Comparison of ENCODE assay signal across 11 cellular contexts in genomic region chr2:131511969-131512875, GRCh38. TPM values are rescaled to one million over a fixed set of nuclear protein-coding genes. Genes with fewer than 3 reads are reported as not detected.
DNase-seq lines count a peak whose midpoint lies in the region; ATAC-seq, FAIRE-seq and TF ChIP-seq lines count a peak whose summit lies in the region.
"Not testable (repeated sequence)": the region's sequence is repeated elsewhere in the genome, so short reads cannot be mapped to it uniquely, and the experiment has no call there.
"Had no signal": no experiment of that assay in that cellular context is flagged by ENCODE, and none has a peak within 500 bp of the region (broad histone marks: within the 10 kb centered on the region; RNA-seq: fewer than 3 reads in every experiment).

No MANE protein-coding gene starts in this region.

- TSS peak; percentile 23 for BruUV-seq in K562 (replicated peaks; lab: Mats Ljungman, UMichigan)

- not testable (repeated sequence) for H3K4me3 ChIP-seq in K562, heart left ventricle

- not testable (repeated sequence) for TF ChIP-seq EP300 in K562 (IDR thresholded peaks at IDR 0.05; ENCODE audit: low read length)

- peak overlapping the region; percentile 62 for H3K27ac Mint-ChIP-seq in T-helper 2 cell treated with Interferon-gamma antibody and Interleukin-4, amounts not matched to agents 5 μg/mL and 100 μg/mL, for 36 hours
- peak overlapping the region; percentile 50 for H3K27ac Mint-ChIP-seq in activated T-helper 2 cell treated with anti-CD3 and anti-CD28 coated beads, Interferon-gamma antibody, Interleukin-2, Interleukin-4, amounts not matched to agents 10 μg/mL and 5 μg/mL and 100 μg/mL, durations not matched to agents 14 hours and 24 hours and 36 hours
- peak overlapping the region; percentile 78 for H3K27ac Mint-ChIP-seq in progenitor cell of endocrine pancreas

- H3K9me3 ChIP-seq in K562 (replicated peaks; ENCODE audit: control insufficient read depth, insufficient read depth, low read depth, low read length); heart left ventricle: not testable (repeated sequence)

- H3K9ac ChIP-seq in K562 (ENCODE audit: insufficient read depth in 1 of 2, low read depth in 2 of 2, low read length in 2 of 2): not testable (repeated sequence)

- not testable (repeated sequence) for H3K4me2 ChIP-seq in K562 (ENCODE audit: insufficient read depth, low read length)

- not testable (repeated sequence) for TF ChIP-seq POLR2A in K562 (conservative IDR thresholded peaks at IDR 0.05); heart left ventricle (IDR thresholded peaks at IDR 0.05)

- peaks cover 15% of the 10 kb centered on the region for H3K36me3 Mint-ChIP-seq in T-helper 2 cell treated with Interferon-gamma antibody and Interleukin-4, amounts not matched to agents 5 μg/mL and 100 μg/mL, for 36 hours (ENCODE audit: low read depth)
- peaks cover 39% of the 10 kb centered on the region for H3K36me3 Mint-ChIP-seq in activated T-helper 2 cell treated with anti-CD3 and anti-CD28 coated beads, Interferon-gamma antibody, Interleukin-2, Interleukin-4, amounts not matched to agents 10 μg/mL and 5 μg/mL and 100 μg/mL, durations not matched to agents 14 hours and 24 hours and 36 hours (ENCODE audit: low read depth)
- H3K36me3 Mint-ChIP-seq in progenitor cell of endocrine pancreas (ENCODE audit: insufficient read depth): not testable (repeated sequence)

- intact Hi-C loops in activated T-helper 2 cell treated with anti-CD3 and anti-CD28 coated beads, Interferon-gamma antibody, Interleukin-2, Interleukin-4, amounts not matched to agents 10 μg/mL and 5 μg/mL and 100 μg/mL, durations not matched to agents 14 hours and 24 hours and 36 hours (cut with micrococcal nuclease); K562 (cut with micrococcal nuclease): not testable (repeated sequence)
- intact Hi-C loops in heart left ventricle (cut with DNase I): loop anchor here in 2 of 10 donors (10.0 kb wide), 1 partner anchor 97 kb away; no protein-coding TSS in a partner anchor

- TF ChIP-seq CTCF in K562 (IDR thresholded peaks at IDR 0.05 in 2 of 3, conservative IDR thresholded peaks at IDR 0.05 in 1 of 3; ENCODE audit: insufficient read depth in 2 of 3, low read depth in 1 of 3, low read length in 3 of 3); heart left ventricle (IDR thresholded peaks at IDR 0.05); progenitor cell of endocrine pancreas (IDR thresholded peaks at IDR 0.05; ENCODE audit: unreplicated experiment): not testable (repeated sequence)

- H2AFZ ChIP-seq in K562 (ENCODE audit: low read depth, low read length): not testable (repeated sequence)

- POLR2A ChIA-PET in K562 (lab: Yijun Ruan, JAX): interaction anchor here (0.6 kb wide), 1 partner anchor 475 kb away, joined by 3 read pairs; no protein-coding TSS in a partner anchor

- in situ Hi-C loops in K562 (cut with MboI): loop anchor here (25.0 kb wide), 1 partner anchor 1175 kb away; the partner anchor contains the start of gene IMP4

- H3K27ac ChIP-seq in K562 (ENCODE audit: extremely low read depth, low read depth, low read length); heart left ventricle: not testable (repeated sequence)

- TF ChIP-seq RAD21 in K562 (CRISPR knock-in tag; conservative IDR thresholded peaks at IDR 0.05 in 1 of 2, IDR thresholded peaks at IDR 0.05 in 1 of 2): not testable (repeated sequence)

- peaks cover 0 to 16% of the 10 kb centered on the region in 2 experiments; a peak in 2 of 5 replicates for H3K4me1 ChIP-seq in K562 (replicated peaks in 1 of 2; ENCODE audit: control insufficient read depth in 2 of 2, insufficient read depth in 2 of 2, low read length in 2 of 2)
- H3K4me1 ChIP-seq in heart left ventricle: not testable (repeated sequence)

- H4K20me1 ChIP-seq in K562 (replicated peaks; ENCODE audit: control insufficient read depth, insufficient read depth, low read length): not testable (repeated sequence)

- H3K36me3 ChIP-seq in K562 (ENCODE audit: control insufficient read depth, insufficient read depth, low read length) (peaks cover 49% of the 10 kb centered on the region; the same call in 2 of the 3 replicates), heart left ventricle (peaks cover 0 to 58% (median 44%) of the 10 kb centered on the region in 9 donors)

- H3K27me3 Mint-ChIP-seq in T-helper 2 cell treated with Interferon-gamma antibody and Interleukin-4, amounts not matched to agents 5 μg/mL and 100 μg/mL, for 36 hours (ENCODE audit: low read depth); activated T-helper 2 cell treated with anti-CD3 and anti-CD28 coated beads, Interferon-gamma antibody, Interleukin-2, Interleukin-4, amounts not matched to agents 10 μg/mL and 5 μg/mL and 100 μg/mL, durations not matched to agents 14 hours and 24 hours and 36 hours (ENCODE audit: low read depth); progenitor cell of endocrine pancreas: not testable (repeated sequence)

- H3K79me2 ChIP-seq in K562 (ENCODE audit: control insufficient read depth, insufficient read depth, low read length): not testable (repeated sequence)

- H3K9me1 ChIP-seq in K562 (ENCODE audit: control insufficient read depth, insufficient read depth, low read length): not testable (repeated sequence)

- not testable (repeated sequence) for H3K9me3 Mint-ChIP-seq in T-helper 2 cell treated with Interferon-gamma antibody and Interleukin-4, amounts not matched to agents 5 μg/mL and 100 μg/mL, for 36 hours; activated T-helper 2 cell treated with anti-CD3 and anti-CD28 coated beads, Interferon-gamma antibody, Interleukin-2, Interleukin-4, amounts not matched to agents 10 μg/mL and 5 μg/mL and 100 μg/mL, durations not matched to agents 14 hours and 24 hours and 36 hours; progenitor cell of endocrine pancreas (ENCODE audit: low read depth)

- not testable (repeated sequence) for H3K4me3 Mint-ChIP-seq in T-helper 2 cell treated with Interferon-gamma antibody and Interleukin-4, amounts not matched to agents 5 μg/mL and 100 μg/mL, for 36 hours; activated T-helper 2 cell treated with anti-CD3 and anti-CD28 coated beads, Interferon-gamma antibody, Interleukin-2, Interleukin-4, amounts not matched to agents 10 μg/mL and 5 μg/mL and 100 μg/mL, durations not matched to agents 14 hours and 24 hours and 36 hours (ENCODE audit: low read depth); progenitor cell of endocrine pancreas (ENCODE audit: low read depth)

- H3K27me3 ChIP-seq in K562 (ENCODE audit: control insufficient read depth in 2 of 2, insufficient read depth in 2 of 2, low read length in 2 of 2); heart left ventricle: not testable (repeated sequence)

- DNase-seq in HK-2 (ENCODE audit: unreplicated experiment) (peak; percentile 55), heart left ventricle (peak in 2 of 5 donors; percentile 14 to 68), medulla oblongata (ENCODE audit: extremely low spot score) (peak; percentile 65)
- DNase-seq in T-helper 2 cell treated with Interferon-gamma antibody and Interleukin-4, amounts not matched to agents 5 μg/mL and 100 μg/mL, for 36 hours (ENCODE audit: low spot score); activated T-helper 2 cell treated with anti-CD3 and anti-CD28 coated beads, Interferon-gamma antibody, Interleukin-2, Interleukin-4, amounts not matched to agents 10 μg/mL and 5 μg/mL and 100 μg/mL, durations not matched to agents 14 hours and 24 hours and 36 hours (ENCODE audit: low spot score); K562 (ENCODE audit: extremely low read depth in 1 of 4, low spot score in 3 of 4); progenitor cell of endocrine pancreas (ENCODE audit: low spot score, unreplicated experiment); urothelium cell line (ENCODE audit: low spot score): not testable (repeated sequence)

- FAIRE-seq in K562 (lab: Jason Lieb, UNC) (peak; percentile 44), urothelium cell line (lab: Jason Lieb, UNC) (peak; percentile 66)

- CTCF ChIA-PET in K562 (lab: Yijun Ruan, JAX; ENCODE audit: low intra/inter-chr PET ratio): not testable (repeated sequence)

- ATAC-seq in K562: not testable (repeated sequence)
- peak; percentile 19 to 50 (median 48) for ATAC-seq in heart left ventricle

- H3K4me1 Mint-ChIP-seq in T-helper 2 cell treated with Interferon-gamma antibody and Interleukin-4, amounts not matched to agents 5 μg/mL and 100 μg/mL, for 36 hours (ENCODE audit: low read depth); activated T-helper 2 cell treated with anti-CD3 and anti-CD28 coated beads, Interferon-gamma antibody, Interleukin-2, Interleukin-4, amounts not matched to agents 10 μg/mL and 5 μg/mL and 100 μg/mL, durations not matched to agents 14 hours and 24 hours and 36 hours (ENCODE audit: low read depth); progenitor cell of endocrine pancreas (ENCODE audit: low read depth): not testable (repeated sequence)

- 94% methylated on average over 10 of the region's 17 CpGs for WGBS in K562 (ENCODE audit: insufficient coverage, low coverage, missing lambda C conversion rate)
- 59 to 87% (median 70%) methylated on average over 10 to 16 of the region's 17 CpGs for WGBS in heart left ventricle, 4 donors

RNA-seq across cellular contexts. Expression of gene CCDC74A, which starts 15.5 kb away (rescaled TPM):
- total RNA-seq in activated T-helper 2 cell treated with anti-CD3 and anti-CD28 coated beads, Interferon-gamma antibody, Interleukin-2, Interleukin-4, amounts not matched to agents 10 μg/mL and 5 μg/mL and 100 μg/mL, durations not matched to agents 14 hours and 24 hours and 36 hours: 2.8 and 3.3 TPM in 2 replicates
- total RNA-seq in K562 (2011; cell fraction: chromatin; rRNA removed; ENCODE audit: low replicate concordance): 34.1 and 111 TPM in 2 replicates
- 65.5 and 86.6 TPM in 2 replicates for total RNA-seq in K562 (2011; cell fraction: nucleolus; rRNA removed)
- total RNA-seq in K562 (2011; cell fraction: nucleoplasm; rRNA removed): 51.4 and 61.8 TPM in 2 replicates
- total RNA-seq in K562 (2014; rRNA removed) (19.5 and 28.0 TPM in 2 replicates), K562 (2014; rRNA removed; fragmentation: Illumina TruSeq; extraction: Trizol) (3.7 and 4.3 TPM in 2 replicates), K562 (2015; rRNA removed; fragmentation: Illumina TruSeq; extraction: Trizol) (9.5 and 9.6 TPM in 2 replicates), K562 (2021) (12.5 and 13.1 TPM in 2 replicates), heart left ventricle (1 to 10 TPM in 6 of 9 donors, under 1 TPM in 3; 0.46 to 2.7 (median 1.6) TPM), progenitor cell of endocrine pancreas (11.8 and 12.5 TPM in 2 replicates)
- polyA plus RNA-seq in K562 (2011; rRNA removed) (22.1 and 29.0 TPM in 2 replicates), K562 (2014; fragmentation: Illumina TruSeq; extraction: Trizol) (8.8 and 11.0 TPM in 2 replicates), K562 (2014; fragmentation: Nextera tagmentation; extraction: Ambion mirVana) (1 to 10 TPM; 1.1 to 1.3 TPM), K562 (2014; rRNA removed) (25.1 and 38.1 TPM in 2 replicates), heart left ventricle (1 to 10 TPM; 1.0 to 1.1 TPM)
- polyA plus RNA-seq in K562 (2011; cell fraction: cytosol; rRNA removed): 19.9 and 23.2 TPM in 2 replicates
- 128 and 170 TPM in 2 replicates for polyA plus RNA-seq in K562 (2011; cell fraction: nucleus; rRNA removed)
- 11.6 and 20.5 TPM in 2 replicates for polyA plus RNA-seq in K562 (2012)
- 4.6 and 4.9 TPM in 2 replicates for polyA minus RNA-seq in K562 (2011; rRNA and poly(A)+ RNA removed)
- 5.3 and 10.2 TPM in 2 replicates for polyA minus RNA-seq in K562 (2011; cell fraction: cytosol; rRNA and poly(A)+ RNA removed)
- polyA minus RNA-seq in K562 (2011; cell fraction: nucleus; rRNA and poly(A)+ RNA removed): 20.9 and 21.0 TPM in 2 replicates

RNA-seq across cellular contexts. Expression of gene MZT2A, which starts 20.0 kb away (rescaled TPM):
- 124 and 130 TPM in 2 replicates for total RNA-seq in activated T-helper 2 cell treated with anti-CD3 and anti-CD28 coated beads, Interferon-gamma antibody, Interleukin-2, Interleukin-4, amounts not matched to agents 10 μg/mL and 5 μg/mL and 100 μg/mL, durations not matched to agents 14 hours and 24 hours and 36 hours
- total RNA-seq in K562 (2011; cell fraction: chromatin; rRNA removed; ENCODE audit: low replicate concordance): 25.8 and 78.6 TPM in 2 replicates
- 83.4 and 85.7 TPM in 2 replicates for total RNA-seq in K562 (2011; cell fraction: nucleolus; rRNA removed)
- total RNA-seq in K562 (2011; cell fraction: nucleoplasm; rRNA removed): 47.7 and 51.6 TPM in 2 replicates
- total RNA-seq in K562 (2014; rRNA removed) (355 and 449 TPM in 2 replicates), K562 (2014; rRNA removed; fragmentation: Illumina TruSeq; extraction: Trizol) (14.0 and 16.2 TPM in 2 replicates), K562 (2015; rRNA removed; fragmentation: Illumina TruSeq; extraction: Trizol) (101 and 116 TPM in 2 replicates), K562 (2021) (261 and 263 TPM in 2 replicates), heart left ventricle (100 to 1,000 TPM; 112 to 438 (median 192) TPM), progenitor cell of endocrine pancreas (69.5 and 84.9 TPM in 2 replicates)
- polyA plus RNA-seq in K562 (2011; rRNA removed) (124 and 159 TPM in 2 replicates), K562 (2014; fragmentation: Illumina TruSeq; extraction: Trizol) (12.3 and 61.7 TPM in 2 replicates), K562 (2014; fragmentation: Nextera tagmentation; extraction: Ambion mirVana) (10 to 100 TPM in 1 of 2 experiments, 1 to 10 TPM in 1; 5.8 to 10.8 TPM), K562 (2014; rRNA removed) (313 and 341 TPM in 2 replicates), heart left ventricle (100 to 1,000 TPM; 263 to 345 TPM)
- 129 and 471 TPM in 2 replicates for polyA plus RNA-seq in K562 (2011; cell fraction: cytosol; rRNA removed)
- 79.8 and 83.1 TPM in 2 replicates for polyA plus RNA-seq in K562 (2011; cell fraction: nucleus; rRNA removed)
- polyA plus RNA-seq in K562 (2012): 211 and 226 TPM in 2 replicates
- polyA minus RNA-seq in K562 (2011; rRNA and poly(A)+ RNA removed): 11.0 and 12.8 TPM in 2 replicates
- 40.8 and 54.0 TPM in 2 replicates for polyA minus RNA-seq in K562 (2011; cell fraction: cytosol; rRNA and poly(A)+ RNA removed)
- 29.5 and 33.0 TPM in 2 replicates for polyA minus RNA-seq in K562 (2011; cell fraction: nucleus; rRNA and poly(A)+ RNA removed)

RNA-seq across cellular contexts. Expression of gene TUBA3D, which starts 36.3 kb away (rescaled TPM):
- total RNA-seq in activated T-helper 2 cell treated with anti-CD3 and anti-CD28 coated beads, Interferon-gamma antibody, Interleukin-2, Interleukin-4, amounts not matched to agents 10 μg/mL and 5 μg/mL and 100 μg/mL, durations not matched to agents 14 hours and 24 hours and 36 hours: not detected in 2 replicates
- not detected in 2 replicates for total RNA-seq in K562 (2011; cell fraction: chromatin; rRNA removed; ENCODE audit: low replicate concordance)
- not detected in 2 replicates for total RNA-seq in K562 (2011; cell fraction: nucleolus; rRNA removed)
- not detected in 2 replicates for total RNA-seq in K562 (2011; cell fraction: nucleoplasm; rRNA removed)
- total RNA-seq in K562 (2014; rRNA removed) (not detected in 2 replicates), K562 (2014; rRNA removed; fragmentation: Illumina TruSeq; extraction: Trizol) (not detected in 2 replicates), K562 (2015; rRNA removed; fragmentation: Illumina TruSeq; extraction: Trizol) (not detected in 2 replicates), K562 (2021) (not detected in 2 replicates), heart left ventricle (100 to 1,000 TPM in 4 of 9 donors, 10 to 100 TPM in 2, 1 to 10 TPM in 3; 5.5 to 835 (median 94.9) TPM), progenitor cell of endocrine pancreas (not detected in 2 replicates)
- polyA plus RNA-seq in K562 (2011; rRNA removed) (0.14 TPM in 1 of 2 replicates, not detected in the other), K562 (2014; fragmentation: Illumina TruSeq; extraction: Trizol) (not detected in 2 replicates), K562 (2014; fragmentation: Nextera tagmentation; extraction: Ambion mirVana) (not detected), K562 (2014; rRNA removed) (not detected in 2 replicates), heart left ventricle (100 to 1,000 TPM; 106 to 831 TPM)
- 0.43 TPM in 1 of 2 replicates, not detected in the other for polyA plus RNA-seq in K562 (2011; cell fraction: cytosol; rRNA removed)
- polyA plus RNA-seq in K562 (2011; cell fraction: nucleus; rRNA removed): 0.07 TPM in 1 of 2 replicates, not detected in the other
- polyA plus RNA-seq in K562 (2012): 0.20 and 0.44 TPM in 2 replicates
- not detected in 2 replicates for polyA minus RNA-seq in K562 (2011; rRNA and poly(A)+ RNA removed)
- not detected in 2 replicates for polyA minus RNA-seq in K562 (2011; cell fraction: cytosol; rRNA and poly(A)+ RNA removed)
- polyA minus RNA-seq in K562 (2011; cell fraction: nucleus; rRNA and poly(A)+ RNA removed): not detected in 2 replicates
- total RNA-seq: H4, HFFc6, NCI-H460 had no signal
